In the genomic region with DNA sequence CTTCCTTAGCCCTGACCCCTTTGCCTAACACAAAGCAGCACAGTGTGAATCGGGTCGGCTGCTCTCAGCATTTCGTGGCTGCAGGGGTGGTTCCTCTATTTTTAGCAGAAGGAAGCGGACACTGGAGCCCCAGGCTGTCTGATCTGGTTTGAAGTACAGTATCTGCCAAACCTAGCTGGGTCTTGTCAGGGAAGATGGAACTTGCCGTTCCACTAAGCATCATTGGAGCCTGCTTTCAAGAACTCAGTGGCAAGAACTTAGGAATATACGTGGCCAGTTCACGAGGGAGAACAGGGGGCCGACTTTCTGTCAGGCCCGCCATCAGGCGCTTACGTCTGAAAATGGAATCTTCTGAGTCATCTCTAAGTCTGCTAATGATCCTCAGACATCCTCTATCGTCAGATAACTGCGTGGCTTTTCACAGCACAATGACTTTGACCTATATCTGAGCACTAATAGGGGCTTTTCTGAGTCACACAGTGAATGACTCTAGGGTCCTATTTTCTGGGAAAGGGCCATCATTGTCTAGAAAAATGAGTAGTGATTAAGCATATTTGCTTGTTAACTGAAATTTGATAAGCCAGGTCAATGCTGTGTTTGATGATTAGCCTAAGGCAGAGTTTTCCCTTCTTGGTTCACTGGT, we compare ENCODE assay signal across 8 cellular contexts. TPM values are rescaled to one million over a fixed set of nuclear protein-coding genes. Genes with fewer than 3 reads are reported as not detected.
A peak's percentile ranks its signal among the peaks of the same experiment; 100 is the strongest.
DNase-seq lines count a peak whose midpoint lies in the region; ATAC-seq and TF ChIP-seq lines count a peak whose summit lies in the region.

No MANE protein-coding gene starts in this region.

- H3K9me3 Mint-ChIP-seq in activated naive CD4-positive, alpha-beta T cell treated with anti-CD3 and anti-CD28 coated beads, Interleukin-2, amount 50 U/mL, for 72 hours = no peaks in the 10 kb centered on the region

- H3K36me3 Mint-ChIP-seq in activated naive CD4-positive, alpha-beta T cell treated with anti-CD3 and anti-CD28 coated beads, Interleukin-2, amount 50 U/mL, for 72 hours = peaks cover 12 to 19% of the 10 kb centered on the region in 2 donors

- DNase-seq in GM13976 (ENCODE audit: low spot score) = peak; percentile 77
- DNase-seq in SK-MEL-5 (ENCODE audit: low read depth, low spot score) = peak; percentile 99
- DNase-seq in activated naive CD4-positive, alpha-beta T cell treated with anti-CD3 and anti-CD28 coated beads, Interleukin-2, amount 50 U/mL, for 72 hours (ENCODE audit: low spot score in 2 of 2) = peak; percentile 33 to 68
- DNase-seq in left ventricle myocardium superior = peak; percentile 63
- DNase-seq in stimulated activated CD4-positive, alpha-beta T cell treated with anti-CD3 and anti-CD28 coated beads, Interleukin-15, amount 100 ng/mL, for 1 hour (ENCODE audit: low read depth in 1 of 2, low spot score in 1 of 2) = peak; percentile 17 to 34
- DNase-seq in iPS-NIHi11 (ENCODE audit: low spot score) = no peak
- no peak for DNase-seq in DMS79 treated with DMSO at 0.1 percent for 48 hours (lab: John Stamatoyannopoulos, UW)

- no peak for TF ChIP-seq CTCF in GM13976 (IDR thresholded peaks at IDR 0.05; ENCODE audit: borderline replicate concordance, control extremely low read depth, extremely low read depth, insufficient read depth, missing control alignments)

- in situ Hi-C loops in GM13976 (cut with MboI; ENCODE audit: low sequenced_read_pairs, unreplicated experiment) (no loop called here), SK-MEL-5 (cut with HindIII; ENCODE audit: low pct_unique_long_range_greater_than_20kb, low sequenced_read_pairs) (no loop called here)

- intact Hi-C loops in left ventricle myocardium superior (cut with micrococcal nuclease) = no loop called here

- peak; percentile 51 for ATAC-seq in HG02943 (IDR thresholded peaks at IDR 0.05; ENCODE audit: low read depth, unreplicated experiment)
- ATAC-seq in activated naive CD4-positive, alpha-beta T cell treated with anti-CD3 and anti-CD28 coated beads, Interleukin-2, amount 50 U/mL, for 72 hours = peak; percentile 79 to 82
- ATAC-seq in left ventricle myocardium superior = peak; percentile 93

- peak overlapping the region; percentile 99 to 100 for H3K27ac Mint-ChIP-seq in activated naive CD4-positive, alpha-beta T cell treated with anti-CD3 and anti-CD28 coated beads, Interleukin-2, amount 50 U/mL, for 72 hours

RNA-seq across cellular contexts. Expression of gene NCS1, which starts 43.3 kb away (rescaled TPM):
- 90.7 and 92.8 TPM in 2 replicates for total RNA-seq in SK-MEL-5 (2014; rRNA removed; shearing (Covaris generic))
- 86.3 and 116 TPM in 2 replicates for polyA plus RNA-seq in SK-MEL-5 (2015; cell fraction: cytosol; rRNA removed)
- polyA plus RNA-seq in SK-MEL-5 (2015; cell fraction: nucleus; rRNA removed) = 37.5 and 42.5 TPM in 2 replicates
- 10 to 100 TPM; 13.5 to 14.0 TPM for total RNA-seq in activated naive CD4-positive, alpha-beta T cell treated with anti-CD3 and anti-CD28 coated beads, Interleukin-2, amount 50 U/mL, for 72 hours
- total RNA-seq in left ventricle myocardium superior = 4.1 TPM

Comparison
In these comparisons a context has a peak if more than half of its experiments do, and no peak if none do; other contexts are left out.
1. DNase-seq: peak in GM13976 (single experiment), SK-MEL-5 (single experiment), activated naive CD4-positive, alpha-beta T cell treated with anti-CD3 and anti-CD28 coated beads, Interleukin-2, amount 50 U/mL, for 72 hours (2 of 2), left ventricle myocardium superior (single experiment) and stimulated activated CD4-positive, alpha-beta T cell treated with anti-CD3 and anti-CD28 coated beads, Interleukin-15, amount 100 ng/mL, for 1 hour (2 of 2); none in iPS-NIHi11 (single experiment) and DMS79 treated with DMSO at 0.1 percent for 48 hours (single experiment).
2. Peak in every context shown above with its lines, with median percentiles within 50 percentile points of each other: ATAC-seq.